Comparison of ENCODE assay signal across 8 cellular contexts in the genomic region with DNA sequence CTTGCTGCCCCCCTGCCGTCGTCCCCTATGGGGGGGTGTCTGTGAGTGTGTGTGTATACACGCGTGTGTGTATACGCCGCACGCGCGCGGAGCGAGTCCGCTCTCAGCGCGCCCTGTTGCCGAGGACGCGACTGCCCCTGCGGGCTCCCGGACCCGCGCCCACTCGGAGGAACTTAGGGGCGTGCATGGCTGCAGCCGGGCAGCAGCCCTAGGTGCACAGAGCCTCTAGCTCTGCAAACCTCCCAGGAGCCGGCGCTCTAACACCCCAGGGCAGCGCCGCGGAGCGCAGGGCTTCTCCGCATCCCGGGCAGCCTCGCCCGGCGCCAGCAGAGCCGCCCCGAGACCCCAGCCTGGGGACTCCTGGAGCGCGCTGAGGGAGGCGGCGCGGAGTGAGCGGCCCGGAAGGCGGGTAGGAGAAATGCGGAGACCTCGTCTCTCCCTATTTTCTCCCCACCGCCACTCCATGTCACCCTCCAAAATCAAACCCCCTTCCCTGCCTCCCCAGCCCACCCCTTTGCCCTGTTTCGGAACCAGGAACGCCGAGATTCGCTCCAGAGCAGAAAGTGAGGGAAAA. TPM values are rescaled to one million over a fixed set of nuclear protein-coding genes. Genes with fewer than 3 reads are reported as not detected.
DNase-seq lines count a peak whose midpoint lies in the region; ATAC-seq and TF ChIP-seq lines count a peak whose summit lies in the region.

No MANE protein-coding gene starts in this region.

- peaks cover 35% of the 10 kb centered on the region for H3K36me3 Mint-ChIP-seq in activated naive CD8-positive, alpha-beta T cell treated with anti-CD3 and anti-CD28 coated beads for 36 hours

- H3K27ac ChIP-seq in heart left ventricle (peak overlapping the region; percentile 84 to 96 (median 92)), trophoblast cell (ENCODE audit: low read depth, low read length) (no peak overlapping the region)

- peaks cover 12% of the 10 kb centered on the region for H3K79me2 ChIP-seq in trophoblast cell (ENCODE audit: control insufficient read depth, insufficient read depth, low read length, poor library complexity)

- peak overlapping the region; percentile 68 for H4K8ac ChIP-seq in trophoblast cell (ENCODE audit: low read depth, low read length)

- peak in 3 of 4 donors; percentile 36 to 59 (median 56) for ATAC-seq in heart left ventricle
- ATAC-seq in GM19463 (IDR thresholded peaks at IDR 0.05; ENCODE audit: unreplicated experiment) = no peak

- H3K36me3 ChIP-seq in H7 (replicated peaks; ENCODE audit: control insufficient read depth, insufficient read depth, low read length) = no peaks in the 10 kb centered on the region
- H3K36me3 ChIP-seq in heart left ventricle = peaks cover 0 to 32% (median 11%) of the 10 kb centered on the region in 9 donors
- peaks cover 19% of the 10 kb centered on the region in 2 experiments for H3K36me3 ChIP-seq in trophoblast cell (ENCODE audit: control insufficient read depth in 1 of 2, insufficient read depth in 2 of 2, low read length in 2 of 2)

- peak overlapping the region; percentile 27 for H3K4ac ChIP-seq in trophoblast cell (ENCODE audit: low read depth, low read length)

- H3K27ac Mint-ChIP-seq in activated naive CD8-positive, alpha-beta T cell treated with anti-CD3 and anti-CD28 coated beads for 36 hours = peak overlapping the region; percentile 97

- H3K9me3 ChIP-seq in heart left ventricle (peaks cover 0 to 15% (median 0%) of the 10 kb centered on the region in 12 donors), trophoblast cell (ENCODE audit: insufficient read depth, low read depth, low read length) (no peaks in the 10 kb centered on the region)

- no peak for TF ChIP-seq POLR2A in heart left ventricle (IDR thresholded peaks at IDR 0.05)

- H3K4me3 Mint-ChIP-seq in activated naive CD8-positive, alpha-beta T cell treated with anti-CD3 and anti-CD28 coated beads for 36 hours = peak overlapping the region; percentile 95

- H2AK5ac ChIP-seq in trophoblast cell (ENCODE audit: low read length) = no peak overlapping the region

- DNase-seq in ELR (ENCODE audit: low read depth) = peak; percentile 54
- peak; percentile 74 for DNase-seq in H7
- peak; percentile 77 for DNase-seq in NCI-H69 (lab: John Stamatoyannopoulos, UW)
- peak; percentile 63 for DNase-seq in activated naive CD8-positive, alpha-beta T cell treated with anti-CD3 and anti-CD28 coated beads for 36 hours
- DNase-seq in heart left ventricle = peak in 4 of 5 donors; percentile 32 to 77 (median 42)
- DNase-seq in trophoblast cell = peak in 1 of 2 donors; percentile 28
- DNase-seq in NCI-H446 (lab: John Stamatoyannopoulos, UW) = no peak

- WGBS in heart left ventricle, 4 donors = 0 to 1% (median 1%) methylated on average over 9 to 52 of the region's 52 CpGs
- WGBS in trophoblast cell (ENCODE audit: extremely low coverage, insufficient coverage, insufficient read length) = no CpG with 5 or more reads among the region's 52 CpGs

- peaks cover 0 to 49% (median 31%) of the 10 kb centered on the region in 12 donors for H3K4me1 ChIP-seq in heart left ventricle
- peaks cover 0 to 13% of the 10 kb centered on the region in 2 experiments for H3K4me1 ChIP-seq in trophoblast cell (ENCODE audit: control insufficient read depth in 1 of 2, insufficient read depth in 2 of 2, low read length in 2 of 2)

- H3K27me3 ChIP-seq in H7 (ENCODE audit: control insufficient read depth, insufficient read depth, low read length) (peaks cover 39% of the 10 kb centered on the region), heart left ventricle (no peaks in the 10 kb centered on the region), trophoblast cell (ENCODE audit: insufficient read depth, low read length) (peaks cover 21% of the 10 kb centered on the region)

- no peak for TF ChIP-seq CTCF in heart left ventricle (IDR thresholded peaks at IDR 0.05)

- H3K9me3 Mint-ChIP-seq in activated naive CD8-positive, alpha-beta T cell treated with anti-CD3 and anti-CD28 coated beads for 36 hours = peaks cover 2% of the 10 kb centered on the region

- H3K4me2 ChIP-seq in trophoblast cell (ENCODE audit: low read length) = peak overlapping the region; percentile 76

- peak overlapping the region; percentile 24 for H2AFZ ChIP-seq in trophoblast cell (ENCODE audit: insufficient read depth, low read length, poor library complexity)

- no peak overlapping the region for H3K23ac ChIP-seq in trophoblast cell (ENCODE audit: low read length)

- no peaks in the 10 kb centered on the region for H3K27me3 Mint-ChIP-seq in activated naive CD8-positive, alpha-beta T cell treated with anti-CD3 and anti-CD28 coated beads for 36 hours

- H2BK120ac ChIP-seq in trophoblast cell (ENCODE audit: insufficient read depth, low read length, poor library complexity) = peak overlapping the region; percentile 69

- peak overlapping the region; percentile 78 for H3K14ac ChIP-seq in trophoblast cell (ENCODE audit: low read length)

- peak overlapping the region; percentile 85 for H3K18ac ChIP-seq in trophoblast cell (ENCODE audit: low read length)

- peaks cover 16% of the 10 kb centered on the region for H3K79me1 ChIP-seq in trophoblast cell (ENCODE audit: low read length)

- intact Hi-C loops in heart left ventricle (cut with DNase I) = loop anchor here (2.0 to 10.0 kb wide), 13 partner anchors 36 to 106 kb away; no protein-coding TSS in a partner anchor

- peak overlapping the region; percentile 55 for H4K12ac ChIP-seq in trophoblast cell (ENCODE audit: low read depth, low read length)

- peaks cover 37% of the 10 kb centered on the region for H3K4me1 Mint-ChIP-seq in activated naive CD8-positive, alpha-beta T cell treated with anti-CD3 and anti-CD28 coated beads for 36 hours

- H3K4me3 ChIP-seq in H7 (ENCODE audit: insufficient read depth, low read depth, low read length) (peak overlapping the region; percentile 75), heart left ventricle (peak overlapping the region; percentile 54 to 98 (median 88)), trophoblast cell (ENCODE audit: low read depth, low read length) (peak overlapping the region; percentile 69)

- H4K91ac ChIP-seq in trophoblast cell (ENCODE audit: low read depth, low read length) = peak overlapping the region; percentile 84

- peak overlapping the region; percentile 36 for H2BK12ac ChIP-seq in trophoblast cell (ENCODE audit: low read length)

- H3K9ac ChIP-seq in trophoblast cell (ENCODE audit: low read length) = peak overlapping the region; percentile 44

- peak overlapping the region; percentile 52 for H2BK5ac ChIP-seq in trophoblast cell (ENCODE audit: low read depth, low read length, poor library complexity)

RNA-seq across cellular contexts. Expression of a gene that starts 0.6 kb away (rescaled TPM):
- 15.3 and 20.8 TPM in 2 replicates for total RNA-seq in H7 (2014; rRNA removed; shearing (Covaris generic))
- 10 to 100 TPM; 30.7 to 30.8 TPM for total RNA-seq in activated naive CD8-positive, alpha-beta T cell treated with anti-CD3 and anti-CD28 coated beads for 36 hours
- 10 to 100 TPM; 11.2 to 33.7 (median 17.8) TPM for total RNA-seq in heart left ventricle
- polyA plus RNA-seq in heart left ventricle = 10 to 100 TPM in 1 of 2 donors, 1 to 10 TPM in 1; 6.2 to 11.9 TPM
- polyA plus RNA-seq in trophoblast cell (2013) = 5.0 and 5.7 TPM in 2 replicates

Comparison
In these comparisons a context has a peak if more than half of its experiments do, and no peak if none do; other contexts are left out.
1. DNase-seq: peak in ELR (single experiment), H7 (single experiment), NCI-H69 (single experiment), activated naive CD8-positive, alpha-beta T cell treated with anti-CD3 and anti-CD28 coated beads for 36 hours (single experiment) and heart left ventricle (4 of 5); none in NCI-H446 (0 of 2).
2. Peak in every context shown above with its lines, with median percentiles within 50 percentile points of each other: H3K4me3 ChIP-seq.